In genomic region chr13:110138009-110138699, GRCh38 we compare ENCODE assay signal across 8 cellular contexts.
A peak's percentile ranks its signal among the peaks of the same experiment; 100 is the strongest.
DNase-seq lines count a peak whose midpoint lies in the region; ATAC-seq and TF ChIP-seq lines count a peak whose summit lies in the region.

No MANE protein-coding gene starts in this region.

- H3K9me3 ChIP-seq in BE2C = no peaks in the 10 kb centered on the region

- H3K4me3 ChIP-seq in BE2C (ENCODE audit: low read depth, low read length) = peak overlapping the region; percentile 30
- peak overlapping the region; percentile 57 for H3K4me3 ChIP-seq in fibroblast of mammary gland (ENCODE audit: control insufficient read depth, low read depth, low read length)

- no peak for TF ChIP-seq CTCF in BE2C (IDR thresholded peaks at IDR 0.05; ENCODE audit: low read depth, low read length)
- no peak for TF ChIP-seq CTCF in fibroblast of mammary gland (conservative IDR thresholded peaks at IDR 0.05; ENCODE audit: control insufficient read depth, insufficient read depth, low read depth, low read length)
- no peak for TF ChIP-seq CTCF in nephron progenitor cell (IDR thresholded peaks at IDR 0.05)

- peak overlapping the region; percentile 90 for H3K4me3 Mint-ChIP-seq in nephron progenitor cell

- no peak overlapping the region for H3K27ac Mint-ChIP-seq in nephron progenitor cell

- peaks cover 13% of the 10 kb centered on the region for H3K9me3 Mint-ChIP-seq in nephron progenitor cell

- DNase-seq in BE2C (no peak), OCI-M1 (lab: John Stamatoyannopoulos, UW) (peak; percentile 72), activated T-helper 1 cell treated with Interleukin-2 at 50 U/mL for 16 hours (ENCODE audit: low read depth) (peak; percentile 20), fibroblast of mammary gland (ENCODE audit: low read depth) (peak; percentile 70), nephron progenitor cell (peak; percentile 56)
- DNase-seq in stimulated activated naive CD8-positive, alpha-beta T cell treated with anti-CD3 and anti-CD28 coated beads, Interleukin-15, Interleukin-2, amounts not matched to agents 100 U/mL and 50 U/mL, for 24 hours = peak; percentile 78

- H3K36me3 Mint-ChIP-seq in nephron progenitor cell (ENCODE audit: low read depth) = peaks cover 12% of the 10 kb centered on the region

- H3K36me3 ChIP-seq in BE2C = no peaks in the 10 kb centered on the region

- H3K4me1 ChIP-seq in BE2C = no peaks in the 10 kb centered on the region

- peaks cover 65% of the 10 kb centered on the region for H3K27me3 ChIP-seq in BE2C

- peak; percentile 69 for ATAC-seq in GM19395 (IDR thresholded peaks at IDR 0.05; ENCODE audit: unreplicated experiment)
- peak; percentile 62 for ATAC-seq in HG03460 (IDR thresholded peaks at IDR 0.05; ENCODE audit: unreplicated experiment)
- ATAC-seq in stimulated activated naive CD8-positive, alpha-beta T cell treated with anti-CD3 and anti-CD28 coated beads, Interleukin-15, Interleukin-2, amounts not matched to agents 100 U/mL and 50 U/mL, for 24 hours = peak; percentile 79

- H3K27me3 Mint-ChIP-seq in nephron progenitor cell (ENCODE audit: low read depth, poor library complexity) = peaks cover 47% of the 10 kb centered on the region

- H3K4me1 Mint-ChIP-seq in nephron progenitor cell = peaks cover 38% of the 10 kb centered on the region
